ENCODE assay signal across 27 cellular contexts in the genomic region with DNA sequence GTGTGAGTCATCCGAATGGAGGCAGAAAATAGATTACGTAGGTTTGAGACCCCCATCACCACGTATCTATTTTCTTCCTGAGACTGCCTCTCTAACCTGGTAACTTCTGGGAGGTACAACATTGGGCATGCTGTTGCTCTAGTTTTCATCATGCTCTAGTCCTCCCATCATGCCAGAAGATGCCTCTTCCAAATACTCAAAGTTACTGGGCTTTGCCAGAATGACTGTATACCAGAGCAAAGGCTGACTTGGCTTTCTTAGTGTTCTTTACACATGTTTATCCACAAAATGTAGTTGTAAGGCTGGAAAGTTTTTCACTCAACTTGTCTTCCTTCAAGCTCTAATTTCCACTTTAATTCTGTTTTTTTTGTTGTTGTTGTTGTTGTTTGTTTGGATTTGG.
"Had no signal": no experiment of that assay in that cellular context is flagged by ENCODE, and none has a peak within 500 bp of the region (broad histone marks: within the 10 kb centered on the region; RNA-seq: fewer than 3 reads in every experiment).

No MANE protein-coding gene starts in this region.

- H3K9me3 ChIP-seq: ovary, psoas muscle, right lobe of liver, sigmoid colon, stomach, thoracic aorta, thyroid gland, tibial nerve, upper lobe of left lung, uterus had no signal

- H3K4me3 Mint-ChIP-seq: natural killer cell; nephron; neural progenitor cell; stimulated activated effector memory CD8-positive, alpha-beta T cell treated with anti-CD3 and anti-CD28 coated beads, Interleukin-12 subunit alpha, Interleukin-12 subunit beta, amount 100 ng/mL, for 72 hours; stimulated activated naive B cell treated with anti-CD40 and anti-IgM and Interleukin-4, amounts not matched to agents 10 μg/mL and 1 μg/mL and 100 μg/mL, for 72 hours; stimulated activated naive CD8-positive, alpha-beta T cell treated with anti-CD3 and anti-CD28 coated beads, Interleukin-15, Interleukin-2, amounts not matched to agents 100 ng/mL and 50 ng/mL, for 24 hours had no signal

- H3K27me3 Mint-ChIP-seq: progenitor cell of endocrine pancreas had no signal

- DNase-seq: natural killer cell; occipital lobe; ovary; posterior cingulate gyrus; psoas muscle; right cardiac atrium; right lobe of liver; sigmoid colon; stimulated activated CD4-positive, alpha-beta T cell treated with anti-CD3 and anti-CD28 coated beads, Interleukin-15, amount 100 ng/mL, for 24 hours; stimulated activated CD4-positive, alpha-beta T cell treated with anti-CD3 and anti-CD28 coated beads, Interleukin-2, amount 100 ng/mL, for 24 hours; stimulated activated CD4-positive, alpha-beta T cell treated with anti-CD3 and anti-CD28 coated beads, Interleukin-2, amount 100 ng/mL, for 48 hours; stimulated activated CD4-positive, alpha-beta T cell treated with anti-CD3 and anti-CD28 coated beads, Interleukin-4, amount 100 ng/mL, for 24 hours; stimulated activated naive B cell treated with anti-CD40 and anti-IgM and Interleukin-4, amounts not matched to agents 10 μg/mL and 1 μg/mL and 100 μg/mL, for 72 hours; stimulated activated naive CD4-positive, alpha-beta T cell treated with Interleukin-2 at 50 U/mL for 16 hours; stomach; thyroid gland; trophoblast cell; upper lobe of left lung; uterus had no signal

- ATAC-seq: natural killer cell; psoas muscle; right cardiac atrium; right lobe of liver; stimulated activated effector memory CD8-positive, alpha-beta T cell treated with anti-CD3 and anti-CD28 coated beads, Interleukin-12 subunit alpha, Interleukin-12 subunit beta, amount 100 ng/mL, for 72 hours; stimulated activated naive B cell treated with anti-CD40 and anti-IgM and Interleukin-4, amounts not matched to agents 10 μg/mL and 1 μg/mL and 100 μg/mL, for 72 hours had no signal

- H3K27ac Mint-ChIP-seq: natural killer cell; nephron; neural progenitor cell; progenitor cell of endocrine pancreas; stimulated activated effector memory CD8-positive, alpha-beta T cell treated with anti-CD3 and anti-CD28 coated beads, Interleukin-12 subunit alpha, Interleukin-12 subunit beta, amount 100 ng/mL, for 72 hours; stimulated activated naive B cell treated with anti-CD40 and anti-IgM and Interleukin-4, amounts not matched to agents 10 μg/mL and 1 μg/mL and 100 μg/mL, for 72 hours; stimulated activated naive CD8-positive, alpha-beta T cell treated with anti-CD3 and anti-CD28 coated beads, Interleukin-15, Interleukin-2, amounts not matched to agents 100 ng/mL and 50 ng/mL, for 24 hours had no signal

- H3K4me3 ChIP-seq: neural progenitor cell, ovary, psoas muscle, right lobe of liver, sigmoid colon, stomach, thoracic aorta, thyroid gland, tibial nerve, upper lobe of left lung, uterus had no signal

- H3K4me1 Mint-ChIP-seq: natural killer cell; nephron; neural progenitor cell; stimulated activated effector memory CD8-positive, alpha-beta T cell treated with anti-CD3 and anti-CD28 coated beads, Interleukin-12 subunit alpha, Interleukin-12 subunit beta, amount 100 ng/mL, for 72 hours; stimulated activated naive B cell treated with anti-CD40 and anti-IgM and Interleukin-4, amounts not matched to agents 10 μg/mL and 1 μg/mL and 100 μg/mL, for 72 hours had no signal

- H2AFZ ChIP-seq: neural progenitor cell, parathyroid adenoma had no signal

- H3K27ac ChIP-seq: neural progenitor cell, ovary, parathyroid adenoma, psoas muscle, right lobe of liver, sigmoid colon, stomach, thoracic aorta, thyroid gland, tibial nerve, upper lobe of left lung, uterus had no signal

- H3K4me2 ChIP-seq: neural progenitor cell had no signal

- H3K9me3 Mint-ChIP-seq: nephron, neural progenitor cell had no signal

- H3K36me3 Mint-ChIP-seq: natural killer cell; neural progenitor cell; stimulated activated effector memory CD8-positive, alpha-beta T cell treated with anti-CD3 and anti-CD28 coated beads, Interleukin-12 subunit alpha, Interleukin-12 subunit beta, amount 100 ng/mL, for 72 hours; stimulated activated naive B cell treated with anti-CD40 and anti-IgM and Interleukin-4, amounts not matched to agents 10 μg/mL and 1 μg/mL and 100 μg/mL, for 72 hours had no signal

- H3K9ac ChIP-seq: neural progenitor cell, parathyroid adenoma had no signal

- H3K27me3 ChIP-seq: neural progenitor cell, ovary, right lobe of liver, sigmoid colon, stomach, thyroid gland, tibial nerve, upper lobe of left lung, uterus had no signal

- H3K79me2 ChIP-seq: parathyroid adenoma had no signal

- H3K36me3 ChIP-seq: neural progenitor cell, ovary, right lobe of liver, sigmoid colon, stomach, thoracic aorta, thyroid gland, tibial nerve, upper lobe of left lung, uterus had no signal

- H3K4me1 ChIP-seq: neural progenitor cell, parathyroid adenoma, psoas muscle, right lobe of liver, sigmoid colon, stomach, thyroid gland, tibial nerve, upper lobe of left lung, uterus had no signal
